Comparison of ENCODE assay signal across 8 cellular contexts in the genomic region with DNA sequence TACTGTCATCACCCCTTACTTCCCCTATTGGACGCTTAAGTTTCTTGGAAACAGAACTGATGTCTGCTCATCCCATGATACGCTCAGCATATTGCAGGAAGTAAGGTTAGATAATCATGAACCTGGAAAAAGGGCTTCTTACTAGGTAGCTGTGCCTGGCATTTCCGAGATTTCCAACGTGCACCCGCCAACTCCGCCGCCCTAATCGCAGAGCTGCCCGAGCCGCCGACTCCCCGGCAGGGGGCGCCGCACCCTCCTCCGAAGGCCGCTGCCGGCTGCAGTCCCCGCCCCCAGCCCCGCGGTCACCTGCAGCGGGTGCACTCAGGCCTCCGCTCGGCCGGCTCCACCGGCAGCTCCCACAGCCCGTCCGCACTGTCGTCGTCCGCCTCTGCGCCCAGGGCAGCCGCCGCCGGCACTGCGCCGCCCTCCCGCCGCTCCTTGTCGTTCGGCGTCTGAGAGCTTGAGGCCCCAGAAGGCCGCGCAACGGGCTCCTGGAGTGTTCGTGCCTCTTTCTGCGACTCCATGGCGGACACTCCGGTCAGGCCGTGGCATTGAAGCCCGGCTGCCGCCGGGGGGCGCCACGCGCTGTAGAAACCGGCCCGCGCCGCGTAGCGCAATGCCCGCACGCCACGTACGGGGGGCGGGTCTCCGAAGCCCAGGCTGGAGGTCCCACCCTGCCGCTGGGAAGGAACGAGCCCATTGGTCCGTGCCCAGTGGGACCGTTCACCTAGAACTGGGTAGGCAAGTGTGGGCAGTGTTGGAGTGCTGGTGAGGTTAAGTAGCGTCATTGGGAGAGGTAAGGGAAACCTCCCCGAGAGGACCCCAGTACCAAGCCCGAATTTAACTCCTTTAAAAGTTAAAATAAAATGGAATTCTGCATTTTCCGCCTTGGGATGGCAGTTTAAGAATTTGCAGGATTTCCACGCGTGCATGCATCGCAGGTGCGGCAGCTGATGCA. TPM values are rescaled to one million over a fixed set of nuclear protein-coding genes. Genes with fewer than 3 reads are reported as not detected.
DNase-seq lines count a peak whose midpoint lies in the region; ATAC-seq, FAIRE-seq and TF ChIP-seq lines count a peak whose summit lies in the region.

A gene with protein sequence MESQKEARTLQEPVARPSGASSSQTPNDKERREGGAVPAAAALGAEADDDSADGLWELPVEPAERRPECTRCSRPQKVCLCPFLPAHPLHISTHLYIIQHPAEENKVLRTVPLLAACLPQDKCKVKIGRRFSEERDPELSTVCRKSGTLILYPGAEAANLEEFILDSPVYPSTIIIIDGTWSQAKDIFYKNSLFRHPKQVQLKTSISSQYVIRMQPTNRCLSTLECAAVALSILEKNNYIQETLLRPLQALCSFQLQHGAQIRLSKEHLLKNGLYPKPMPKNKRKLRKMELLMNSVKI (minus strand): TSS at position 560 of the 958 bp plus-strand sequence. CDS start 36 bp downstream, at position 524.

- H3F3A ChIP-seq in smooth muscle cell (ENCODE audit: low read depth), result no peaks in the 10 kb centered on the region

- no peak for FAIRE-seq in bronchial epithelial cell (lab: Jason Lieb, UNC)

- peak within 1 kb of the TSS; percentile 90 for H3K4me2 ChIP-seq in smooth muscle cell

- ATAC-seq in GM18907 (IDR thresholded peaks at IDR 0.05; ENCODE audit: unreplicated experiment) (peak; percentile 98), HG03139 (IDR thresholded peaks at IDR 0.05; ENCODE audit: unreplicated experiment) (peak; percentile 90)

- H2AFZ ChIP-seq in smooth muscle cell (ENCODE audit: low read depth), result peak within 1 kb of the TSS; percentile 95

- 5% methylated on average over 79 of the region's 79 CpGs for WGBS in smooth muscle cell (ENCODE audit: low lambda C conversion rate)

- DNase-seq in AG09309 (ENCODE audit: low read depth) (peak; percentile 63), NCI-H2196 (lab: John Stamatoyannopoulos, UW; ENCODE audit: unreplicated experiment) (peak; percentile 94), WERI-Rb-1 (peak; percentile 96), bronchial epithelial cell (ENCODE audit: low read depth) (peak; percentile 90), iPS-NIHi7 (ENCODE audit: extremely low spot score) (peak; percentile 97), smooth muscle cell (lab: John Stamatoyannopoulos, UW; ENCODE audit: unreplicated experiment) (peak; percentile 96)

- H3K27ac ChIP-seq in WERI-Rb-1, result peak within 1 kb of the TSS; percentile 95
- H3K27ac ChIP-seq in smooth muscle cell (ENCODE audit: low read depth), result peak within 1 kb of the TSS; percentile 30

- H3K4me3 ChIP-seq in AG09309 (ENCODE audit: control insufficient read depth, low read depth, low read length), result peak within 1 kb of the TSS; percentile 69
- H3K4me3 ChIP-seq in WERI-Rb-1 (ENCODE audit: low read depth, low read length), result peak within 1 kb of the TSS; percentile 79
- H3K4me3 ChIP-seq in bronchial epithelial cell (ENCODE audit: low read depth, low read length), result peak within 1 kb of the TSS; percentile 75
- peak within 1 kb of the TSS; percentile 98 for H3K4me3 ChIP-seq in smooth muscle cell

- peak within 1 kb of the TSS; percentile 61 for H3K9ac ChIP-seq in smooth muscle cell (ENCODE audit: low read depth)

- H3K9me3 ChIP-seq in WERI-Rb-1 (ENCODE audit: severe bottlenecking) (peaks cover 4% of the 10 kb centered on the region), smooth muscle cell (replicated peaks; ENCODE audit: low read depth) (no peaks in the 10 kb centered on the region)

- no peaks in the 10 kb centered on the region for H3K79me2 ChIP-seq in smooth muscle cell (ENCODE audit: low read depth)

- peaks cover 4% of the 10 kb centered on the region for H3K4me1 ChIP-seq in smooth muscle cell (ENCODE audit: low read depth)

- H4K20me1 ChIP-seq in smooth muscle cell (ENCODE audit: low read depth), result no peaks in the 10 kb centered on the region

- peaks cover 3% of the 10 kb centered on the region; the same call in 1 of the 2 replicates for H3K36me3 ChIP-seq in WERI-Rb-1
- H3K36me3 ChIP-seq in bronchial epithelial cell (ENCODE audit: control insufficient read depth, insufficient read depth, low read length), result no peaks in the 10 kb centered on the region
- H3K36me3 ChIP-seq in smooth muscle cell (ENCODE audit: low read depth), result no peaks in the 10 kb centered on the region

- TF ChIP-seq CTCF in AG09309 (IDR thresholded peaks at IDR 0.05; ENCODE audit: control insufficient read depth, insufficient read depth, low read depth, low read length, missing control alignments) (peak; percentile 80), WERI-Rb-1 (IDR thresholded peaks at IDR 0.05; ENCODE audit: low read depth, low read length) (peak; percentile 90), bronchial epithelial cell (IDR thresholded peaks at IDR 0.05; ENCODE audit: insufficient read depth, low read length, severe bottlenecking) (peak; percentile 93), smooth muscle cell (IDR thresholded peaks at IDR 0.05; ENCODE audit: borderline replicate concordance, insufficient read depth, poor library complexity, severe bottlenecking) (peak; percentile 91)

- H3K27me3 ChIP-seq in WERI-Rb-1 (ENCODE audit: insufficient read depth, low read depth, severe bottlenecking), result no peaks in the 10 kb centered on the region
- H3K27me3 ChIP-seq in bronchial epithelial cell (ENCODE audit: control insufficient read depth, insufficient read depth, low read length), result no peaks in the 10 kb centered on the region
- no peaks in the 10 kb centered on the region for H3K27me3 ChIP-seq in smooth muscle cell (ENCODE audit: low read depth)

RNA-seq across cellular contexts. Expression of the gene that starts here (rescaled TPM):
- 4.2 and 6.4 TPM in 2 replicates for total RNA-seq in bronchial epithelial cell
- total RNA-seq in smooth muscle cell, result 1.7 and 3.0 TPM in 2 replicates
- 0.58 and 0.71 TPM in 2 replicates for polyA plus RNA-seq in smooth muscle cell

Comparison
In these comparisons a context has a peak if more than half of its experiments do, and no peak if none do; other contexts are left out.
1. Peak in every context shown above with its lines: DNase-seq, ATAC-seq, H3K4me3 ChIP-seq and H3K27ac ChIP-seq.